8 cellular contexts compared by ENCODE assay signal in genomic region chr9:132651259-132651658, GRCh38. TPM values are rescaled to one million over a fixed set of nuclear protein-coding genes. Genes with fewer than 3 reads are reported as not detected.
DNase-seq lines count a peak whose midpoint lies in the region; ATAC-seq, FAIRE-seq and TF ChIP-seq lines count a peak whose summit lies in the region.

No MANE protein-coding gene starts in this region.

- no TSS peak for BruUV-seq in Calu3 (replicated peaks; lab: Mats Ljungman, UMichigan)

- TF ChIP-seq POLR2A in GM12891 (IDR thresholded peaks at IDR 0.05; ENCODE audit: low read depth, low read length) = no peak

- no peaks in the 10 kb centered on the region for H3K27me3 Mint-ChIP-seq in Calu3 (ENCODE audit: unreplicated experiment)
- no peaks in the 10 kb centered on the region for H3K27me3 Mint-ChIP-seq in activated T-cell treated with anti-CD3 and anti-CD28 coated beads, Interleukin-2, amount 50 U/mL, for 4 hours (ENCODE audit: low read depth)

- H3K36me3 ChIP-seq in adipocyte (ENCODE audit: control insufficient read depth, insufficient read depth, low read length, severe bottlenecking) (peaks cover 61% of the 10 kb centered on the region), mesenchymal stem cell (ENCODE audit: control insufficient read depth in 1 of 2, insufficient read depth in 2 of 2, low read depth in 1 of 2, low read length in 2 of 2) (peaks cover 20 to 71% of the 10 kb centered on the region in 2 experiments)

- no peak for FAIRE-seq in GM12891 (lab: Jason Lieb, UNC)

- no peak overlapping the region for H3K4me3 Mint-ChIP-seq in Calu3 (ENCODE audit: low read depth, unreplicated experiment)
- H3K4me3 Mint-ChIP-seq in activated T-cell treated with anti-CD3 and anti-CD28 coated beads, Interleukin-2, amount 50 U/mL, for 4 hours = no peak overlapping the region

- intact Hi-C loops in Calu3 (cut with micrococcal nuclease; ENCODE audit: unreplicated experiment) = loop anchor here (1.0 kb wide), 1 partner anchor 240 kb away; no protein-coding TSS in a partner anchor

- H2BK12ac ChIP-seq in mesenchymal stem cell (ENCODE audit: low read length in 2 of 2) = no peak overlapping the region

- H3K27ac Mint-ChIP-seq in Calu3 (ENCODE audit: unreplicated experiment) = no peak overlapping the region

- H3K4me1 Mint-ChIP-seq in Calu3 (ENCODE audit: low read depth, unreplicated experiment) = no peaks in the 10 kb centered on the region
- H3K4me1 Mint-ChIP-seq in activated T-cell treated with anti-CD3 and anti-CD28 coated beads, Interleukin-2, amount 50 U/mL, for 4 hours (ENCODE audit: low read depth) = peaks cover 6% of the 10 kb centered on the region

- CTCF ChIA-PET in Calu3 (lab: Charles Lee) = no interaction called here

- H2BK120ac ChIP-seq in mesenchymal stem cell (ENCODE audit: low read depth, low read length) = no peak overlapping the region

- H3K4me1 ChIP-seq in adipocyte (ENCODE audit: control insufficient read depth, insufficient read depth, low read length) (peaks cover 24% of the 10 kb centered on the region), mesenchymal stem cell (ENCODE audit: control insufficient read depth, insufficient read depth, low read depth, low read length) (peaks cover 9% of the 10 kb centered on the region)

- no peak overlapping the region for H3K14ac ChIP-seq in mesenchymal stem cell (ENCODE audit: low read length in 2 of 2)

- TF ChIP-seq CTCF in Calu3 (IDR thresholded peaks at IDR 0.05; ENCODE audit: unreplicated experiment) = no peak

- no peaks in the 10 kb centered on the region for H3K27me3 ChIP-seq in adipocyte (replicated peaks; ENCODE audit: control insufficient read depth, insufficient read depth, low read length)
- no peaks in the 10 kb centered on the region for H3K27me3 ChIP-seq in mesenchymal stem cell (ENCODE audit: control insufficient read depth in 1 of 2, insufficient read depth in 1 of 2, low read length in 2 of 2)

- peak overlapping the region in 1 of 2 experiments; percentile 35 for H3K4ac ChIP-seq in mesenchymal stem cell (ENCODE audit: low read depth in 1 of 2, low read length in 2 of 2)

- H2BK5ac ChIP-seq in mesenchymal stem cell (ENCODE audit: low read depth, low read length, poor library complexity, severe bottlenecking) = no peak overlapping the region

- H2AK5ac ChIP-seq in mesenchymal stem cell (ENCODE audit: low read length, severe bottlenecking) = no peak overlapping the region

- H3K18ac ChIP-seq in mesenchymal stem cell (ENCODE audit: low read depth in 1 of 2, low read length in 2 of 2) = no peak overlapping the region

- no peak overlapping the region for H3K23ac ChIP-seq in mesenchymal stem cell (ENCODE audit: low read length in 2 of 2)

- no peaks in the 10 kb centered on the region for H3K9me3 ChIP-seq in adipocyte (ENCODE audit: control insufficient read depth, low read length)
- H3K9me3 ChIP-seq in mesenchymal stem cell (ENCODE audit: control insufficient read depth, low read length) = no peaks in the 10 kb centered on the region

- H3K9ac ChIP-seq in adipocyte (ENCODE audit: low read length) (no peak overlapping the region), mesenchymal stem cell (ENCODE audit: low read length) (no peak overlapping the region)

- DNase-seq in Calu3 = peak; percentile 22
- peak; percentile 85 for DNase-seq in HT1080 (ENCODE audit: low read depth)
- peak; percentile 77 for DNase-seq in adipocyte (ENCODE audit: low read depth)
- DNase-seq in mesenchymal stem cell = peak; percentile 95
- DNase-seq in GM12891 (ENCODE audit: insufficient read length, low spot score) = no peak
- DNase-seq in NCI-H187 treated with DMSO at 0.1 percent for 48 hours (lab: John Stamatoyannopoulos, UW) = no peak
- no peak for DNase-seq in activated T-cell treated with anti-CD3 and anti-CD28 coated beads, Interleukin-2, amount 50 U/mL, for 4 hours

- H3K79me1 ChIP-seq in mesenchymal stem cell (replicated peaks; ENCODE audit: low read length, poor library complexity, severe bottlenecking) = peaks cover 13% of the 10 kb centered on the region

- no peaks in the 10 kb centered on the region for H3K9me3 Mint-ChIP-seq in Calu3 (ENCODE audit: low read depth, unreplicated experiment)
- H3K9me3 Mint-ChIP-seq in activated T-cell treated with anti-CD3 and anti-CD28 coated beads, Interleukin-2, amount 50 U/mL, for 4 hours = no peaks in the 10 kb centered on the region

- 29% methylated on average over 5 of the region's 6 CpGs for WGBS in mesenchymal stem cell

- H3K36me3 Mint-ChIP-seq in Calu3 (ENCODE audit: insufficient read depth, unreplicated experiment) = peaks cover 11% of the 10 kb centered on the region
- H3K36me3 Mint-ChIP-seq in activated T-cell treated with anti-CD3 and anti-CD28 coated beads, Interleukin-2, amount 50 U/mL, for 4 hours (ENCODE audit: insufficient read depth) = peaks cover 37% of the 10 kb centered on the region

- H2AFZ ChIP-seq in mesenchymal stem cell (ENCODE audit: low read depth, low read length) = no peak overlapping the region

- no peak overlapping the region for H4K91ac ChIP-seq in mesenchymal stem cell (ENCODE audit: low read length)

- H4K8ac ChIP-seq in mesenchymal stem cell (ENCODE audit: low read length) = no peak overlapping the region

- ATAC-seq in HG02840 (IDR thresholded peaks at IDR 0.05; ENCODE audit: low FRiP score, unreplicated experiment) = no peak
- no peak for ATAC-seq in activated T-cell treated with anti-CD3 and anti-CD28 coated beads, Interleukin-2, amount 50 U/mL, for 4 hours

- H3K27ac ChIP-seq in mesenchymal stem cell (ENCODE audit: low read length, poor library complexity, severe bottlenecking) = no peak overlapping the region

- H3K4me3 ChIP-seq in adipocyte (ENCODE audit: low read length) (no peak overlapping the region), mesenchymal stem cell (ENCODE audit: insufficient read depth in 1 of 2, low read depth in 1 of 2, low read length in 2 of 2) (no peak overlapping the region)

- H2BK15ac ChIP-seq in mesenchymal stem cell (ENCODE audit: low read depth, poor library complexity, severe bottlenecking) = no peak overlapping the region

- no peak overlapping the region for H3K4me2 ChIP-seq in mesenchymal stem cell (ENCODE audit: low read length, poor library complexity, severe bottlenecking)

TF ChIP-seq in GM12891, 5 proteins besides CTCF, POLR2A, EP300 and RAD21:
- TF ChIP-seq PAX5 (IDR thresholded peaks at IDR 0.05; ENCODE audit: insufficient read depth, low read length, severe bottlenecking) (no peak), POLR2AphosphoS5 (IDR thresholded peaks at IDR 0.05; ENCODE audit: low read depth, low read length) (no peak), SPI1 (IDR thresholded peaks at IDR 0.05; ENCODE audit: low read depth, low read length) (no peak), POU2F2 (IDR thresholded peaks at IDR 0.05; ENCODE audit: low read depth, low read length) (no peak), TAF1 (IDR thresholded peaks at IDR 0.05; ENCODE audit: low read depth, low read length) (no peak)

RNA-seq across cellular contexts. Expression of gene DDX31, which starts 18.5 kb away (rescaled TPM):
- 18.4 and 20.1 TPM in 2 replicates for total RNA-seq in Calu3 (2022)
- total RNA-seq in HT1080 (2014; rRNA removed; shearing (Covaris generic)) = 22.0 and 26.1 TPM in 2 replicates
- 14.9 and 15.5 TPM in 2 replicates for polyA plus RNA-seq in HT1080 (2015; cell fraction: cytosol; rRNA removed)
- 34.2 and 35.8 TPM in 2 replicates for polyA plus RNA-seq in HT1080 (2015; cell fraction: nucleus; rRNA removed)
- 8.4 TPM for polyA plus RNA-seq in mesenchymal stem cell (2013, experiment 1 of 2)
- polyA plus RNA-seq in mesenchymal stem cell (2013, experiment 2 of 2) = 8.3 TPM
- polyA plus RNA-seq in GM12891 (2012; ENCODE audit: low read depth, missing spikeins) = 9.9 TPM
- 10 to 100 TPM; 41.0 to 44.8 (median 41.3) TPM for total RNA-seq in activated T-cell treated with anti-CD3 and anti-CD28 coated beads, Interleukin-2, amount 50 U/mL, for 4 hours

RNA-seq across cellular contexts. Expression of gene GTF3C4, which starts 19.0 kb away (rescaled TPM):
- total RNA-seq in Calu3 (2022) = 15.9 and 16.1 TPM in 2 replicates
- 17.6 and 23.1 TPM in 2 replicates for total RNA-seq in HT1080 (2014; rRNA removed; shearing (Covaris generic))
- 11.8 and 13.9 TPM in 2 replicates for polyA plus RNA-seq in HT1080 (2015; cell fraction: cytosol; rRNA removed)
- polyA plus RNA-seq in HT1080 (2015; cell fraction: nucleus; rRNA removed) = 13.3 and 13.7 TPM in 2 replicates
- 8.9 TPM for polyA plus RNA-seq in mesenchymal stem cell (2013, experiment 1 of 2)
- 8.5 TPM for polyA plus RNA-seq in mesenchymal stem cell (2013, experiment 2 of 2)
- 5.7 TPM for polyA plus RNA-seq in GM12891 (2012; ENCODE audit: low read depth, missing spikeins)
- total RNA-seq in activated T-cell treated with anti-CD3 and anti-CD28 coated beads, Interleukin-2, amount 50 U/mL, for 4 hours = 10 to 100 TPM; 18.5 to 22.5 (median 22.0) TPM

Comparison
In these comparisons a context has a peak if more than half of its experiments do, and no peak if none do; other contexts are left out.
1. DNase-seq: peak in Calu3 (single experiment), HT1080 (single experiment), adipocyte (single experiment) and mesenchymal stem cell (single experiment); none in GM12891 (single experiment), NCI-H187 treated with DMSO at 0.1 percent for 48 hours (single experiment) and activated T-cell treated with anti-CD3 and anti-CD28 coated beads, Interleukin-2, amount 50 U/mL, for 4 hours (single experiment).